ENCODE assay signal across 8 cellular contexts in genomic region chr1:58932820-58933598, GRCh38.
A peak's percentile ranks its signal among the peaks of the same experiment; 100 is the strongest.
DNase-seq lines count a peak whose midpoint lies in the region; ATAC-seq and TF ChIP-seq lines count a peak whose summit lies in the region.

No MANE protein-coding gene starts in this region.

- H3K4me3 Mint-ChIP-seq in mesothelial cell of epicardium: no peak overlapping the region

- H3K27ac ChIP-seq in body of pancreas (peak overlapping the region; percentile 13 to 47 (median 32)), uterus (no peak overlapping the region)

- H3K27ac Mint-ChIP-seq in mesothelial cell of epicardium: peak overlapping the region; percentile 65

- DNase-seq in COLO668 (lab: John Stamatoyannopoulos, UW; ENCODE audit: unreplicated experiment) (peak; percentile 95), NCI-H146 (lab: John Stamatoyannopoulos, UW) (peak; percentile 74), body of pancreas (peak; percentile 75 to 88 (median 86)), mesothelial cell of epicardium (ENCODE audit: low spot score in 2 of 2, unreplicated experiment in 2 of 2) (no peak), uterus (no peak), Ammon's horn (ENCODE audit: low spot score) (no peak)
- no peak for DNase-seq in stimulated activated CD4-positive, alpha-beta T cell treated with anti-CD3 and anti-CD28 coated beads, Interleukin-2, amount 100 ng/mL, for 24 hours
- DNase-seq in activated CD4-positive, alpha-beta T cell treated with anti-CD3 and anti-CD28 coated beads for 1 hour: no peak

- H3K4me1 Mint-ChIP-seq in mesothelial cell of epicardium: peaks cover 37% of the 10 kb centered on the region

- intact Hi-C loops in body of pancreas (cut with DNase I) (no loop called here), uterus (cut with DNase I; ENCODE audit: low total_unique reads) (no loop called here)

- peaks cover 10% of the 10 kb centered on the region for H3K4me1 ChIP-seq in body of pancreas
- H3K4me1 ChIP-seq in uterus: no peaks in the 10 kb centered on the region

- H3K27me3 ChIP-seq in body of pancreas (no peaks in the 10 kb centered on the region), uterus (no peaks in the 10 kb centered on the region)

- peaks cover 5% of the 10 kb centered on the region for H3K9me3 Mint-ChIP-seq in mesothelial cell of epicardium

- no peaks in the 10 kb centered on the region for H3K9me3 ChIP-seq in body of pancreas
- H3K9me3 ChIP-seq in uterus: no peaks in the 10 kb centered on the region

- TF ChIP-seq CTCF in body of pancreas (IDR thresholded peaks at IDR 0.05): peak in 2 of 7 experiments; percentile 14 to 18
- no peak for TF ChIP-seq CTCF in mesothelial cell of epicardium (IDR thresholded peaks at IDR 0.05; ENCODE audit: unreplicated experiment)
- no peak for TF ChIP-seq CTCF in uterus (IDR thresholded peaks at IDR 0.05)

- no peaks in the 10 kb centered on the region for H3K36me3 Mint-ChIP-seq in mesothelial cell of epicardium

- 16 to 26% methylated on average over 4 of the region's 4 CpGs for WGBS in body of pancreas, 2 donors

- H3K36me3 ChIP-seq in body of pancreas (replicated peaks in 1 of 2; ENCODE audit: insufficient read depth in 1 of 2, low read depth in 2 of 2): no peaks in the 10 kb centered on the region
- no peaks in the 10 kb centered on the region for H3K36me3 ChIP-seq in uterus

- TF ChIP-seq POLR2A in body of pancreas (IDR thresholded peaks at IDR 0.05) (no peak), uterus (IDR thresholded peaks at IDR 0.05) (no peak)

- H3K4me3 ChIP-seq in body of pancreas (no peak overlapping the region), uterus (no peak overlapping the region)

- no peaks in the 10 kb centered on the region for H3K27me3 Mint-ChIP-seq in mesothelial cell of epicardium (ENCODE audit: low read depth)

- ATAC-seq in body of pancreas: peak; percentile 87

Comparison
In these comparisons a context has a peak if more than half of its experiments do, and no peak if none do; other contexts are left out.
1. DNase-seq: peak in COLO668 (single experiment), NCI-H146 (single experiment) and body of pancreas (4 of 4); none in mesothelial cell of epicardium (0 of 2), stimulated activated CD4-positive, alpha-beta T cell treated with anti-CD3 and anti-CD28 coated beads, Interleukin-2, amount 100 ng/mL, for 24 hours (0 of 2), uterus (0 of 2), activated CD4-positive, alpha-beta T cell treated with anti-CD3 and anti-CD28 coated beads for 1 hour (single experiment) and Ammon's horn (single experiment).
2. H3K27ac ChIP-seq: peak in body of pancreas (4 of 4); none in uterus (0 of 2).